17 cellular contexts compared by ENCODE assay signal in the genomic region with DNA sequence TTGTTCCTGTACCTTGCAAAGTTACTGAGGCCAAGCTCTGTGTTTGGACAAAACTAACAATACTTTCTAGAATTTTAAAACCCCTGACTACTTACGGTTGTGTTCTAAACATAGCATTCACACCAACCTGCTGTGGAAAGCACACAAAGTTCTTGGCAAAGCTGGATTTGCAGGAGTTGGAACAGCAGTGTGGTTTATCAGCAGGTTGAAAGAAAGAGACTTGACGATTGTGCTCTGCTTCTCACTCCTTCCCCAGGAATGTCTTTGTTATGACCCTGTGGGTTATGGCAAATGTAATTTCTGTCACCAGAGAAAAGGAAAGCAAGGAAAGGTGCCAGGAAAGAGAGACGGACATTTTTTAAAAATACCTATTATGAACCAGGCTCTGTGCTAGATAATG.
DNase-seq lines count a peak whose midpoint lies in the region; ATAC-seq and TF ChIP-seq lines count a peak whose summit lies in the region.
"Had no signal": no experiment of that assay in that cellular context is flagged by ENCODE, and none has a peak within 500 bp of the region (broad histone marks: within the 10 kb centered on the region; RNA-seq: fewer than 3 reads in every experiment).

No MANE protein-coding gene starts in this region.

- no peaks in the 10 kb centered on the region for H3K36me3 Mint-ChIP-seq in type B pancreatic cell

- intact Hi-C loops in Panc1 (cut with micrococcal nuclease; ENCODE audit: unreplicated experiment) (no loop called here), stomach (cut with DNase I; ENCODE audit: low total_unique reads) (no loop called here)

- no peak overlapping the region for H3K4me3 Mint-ChIP-seq in type B pancreatic cell
- H3K4me3 Mint-ChIP-seq: B cell; central memory CD8-positive, alpha-beta T cell; naive B cell had no signal

- TF ChIP-seq EP300 in gastroesophageal sphincter (IDR thresholded peaks at IDR 0.05) (peak; percentile 96), stomach (IDR thresholded peaks at IDR 0.05) (peak; percentile 71)

- in situ Hi-C loops in Panc1 (cut with HindIII; ENCODE audit: low pct_unique_long_range_greater_than_20kb, low sequenced_read_pairs), result no loop called here

- no TSS peak for BruUV-seq in Panc1 (replicated peaks; lab: Mats Ljungman, UMichigan)

- peaks cover 32% of the 10 kb centered on the region for H3K4me1 Mint-ChIP-seq in type B pancreatic cell (ENCODE audit: unreplicated experiment)

- TF ChIP-seq POLR2A in gastroesophageal sphincter (IDR thresholded peaks at IDR 0.05) (no peak), stomach (IDR thresholded peaks at IDR 0.05) (no peak)

- H3K4me1 ChIP-seq in Panc1 (ENCODE audit: control insufficient read depth, insufficient read depth, low read length) (peaks cover 20% of the 10 kb centered on the region), gastroesophageal sphincter (peaks cover 8 to 85% (median 53%) of the 10 kb centered on the region in 3 donors), muscle layer of colon (ENCODE audit: insufficient read depth, low read length) (peaks cover 82% of the 10 kb centered on the region), stomach (peaks cover 4 to 31% (median 16%) of the 10 kb centered on the region in 4 donors)
- H3K4me1 ChIP-seq: vagina had no signal

- H3K4me3 ChIP-seq in Panc1 (ENCODE audit: low read depth in 2 of 2, low read length in 2 of 2) (peak overlapping the region in 1 of 2 experiments; percentile 4; a peak in 2 of 4 replicates), gastroesophageal sphincter (no peak overlapping the region), muscle layer of colon (ENCODE audit: low read depth in 1 of 2, low read length in 2 of 2) (peak overlapping the region in 1 of 2 donors; percentile 15), stomach (no peak overlapping the region)
- H3K4me3 ChIP-seq: vagina had no signal

- H3K9ac ChIP-seq in muscle layer of colon (ENCODE audit: low read length), result no peak overlapping the region

- POLR2A ChIA-PET in Panc1 (lab: Charles Lee), result no interaction called here

- peaks cover 3% of the 10 kb centered on the region for H3K27me3 Mint-ChIP-seq in type B pancreatic cell
- H3K27me3 Mint-ChIP-seq: B cell; central memory CD8-positive, alpha-beta T cell; naive B cell had no signal

- H3K9me3 Mint-ChIP-seq in type B pancreatic cell, result peaks cover 11% of the 10 kb centered on the region
- H3K9me3 Mint-ChIP-seq: central memory CD8-positive, alpha-beta T cell had no signal

- H3K9me3 ChIP-seq in Panc1 (ENCODE audit: control insufficient read depth, insufficient read depth, low read depth, low read length) (no peaks in the 10 kb centered on the region), gastroesophageal sphincter (no peaks in the 10 kb centered on the region), muscle layer of colon (ENCODE audit: low read length) (no peaks in the 10 kb centered on the region), stomach (no peaks in the 10 kb centered on the region)
- H3K9me3 ChIP-seq: vagina had no signal

- H3K27ac Mint-ChIP-seq in type B pancreatic cell, result no peak overlapping the region
- H3K27ac Mint-ChIP-seq: B cell, naive B cell had no signal

- CTCF ChIA-PET in Panc1 (lab: Charles Lee), result no interaction called here

- H3K27me3 ChIP-seq in Panc1 (ENCODE audit: control insufficient read depth, insufficient read depth, low read length), result no peaks in the 10 kb centered on the region
- H3K27me3 ChIP-seq in gastroesophageal sphincter, result no peaks in the 10 kb centered on the region
- no peaks in the 10 kb centered on the region for H3K27me3 ChIP-seq in muscle layer of colon (ENCODE audit: control insufficient read depth in 1 of 2, insufficient read depth in 2 of 2, low read length in 2 of 2)
- H3K27me3 ChIP-seq in stomach, result no peaks in the 10 kb centered on the region
- H3K27me3 ChIP-seq: vagina had no signal

- WGBS in gastroesophageal sphincter (ENCODE audit: low coverage in 1 of 2), 2 donors, result 20 to 38% methylated on average over 3 of the region's 3 CpGs
- 27 to 45% (median 33%) methylated on average over 3 of the region's 3 CpGs for WGBS in stomach, 5 donors

- DNase-seq in Panc1 (ENCODE audit: low read depth, low spot score) (peak; percentile 7), stomach (peak; percentile 63), ecto neural progenitor cell (ENCODE audit: low spot score) (no peak), type B pancreatic cell (ENCODE audit: extremely low spot score, unreplicated experiment) (no peak)
- DNase-seq: activated gamma-delta T cell; MM.1S; naive B cell; NCI-H2107; NK-92 treated with Interleukin-12 subunit alpha and Interleukin-12 subunit beta, amount 100 ng/mL, for 24 hours had no signal

- ATAC-seq in Panc1, result peak; percentile 58; the same call in 1 of the 2 replicates
- peak; percentile 88 for ATAC-seq in gastroesophageal sphincter
- no peak for ATAC-seq in GM19452 (IDR thresholded peaks at IDR 0.05; ENCODE audit: unreplicated experiment)
- no peak for ATAC-seq in GM21528 (IDR thresholded peaks at IDR 0.05; ENCODE audit: low FRiP score, unreplicated experiment)

- TF ChIP-seq CTCF in Panc1 (IDR thresholded peaks at IDR 0.05), result no peak
- no peak for TF ChIP-seq CTCF in gastroesophageal sphincter (IDR thresholded peaks at IDR 0.05)
- no peak for TF ChIP-seq CTCF in stomach (IDR thresholded peaks at IDR 0.05)
- TF ChIP-seq CTCF in type B pancreatic cell (conservative IDR thresholded peaks at IDR 0.05), result no peak

- no peaks in the 10 kb centered on the region; the same call in 1 of the 2 replicates for H3K36me3 ChIP-seq in Panc1 (ENCODE audit: control insufficient read depth, insufficient read depth, low read length)
- H3K36me3 ChIP-seq in gastroesophageal sphincter, result no peaks in the 10 kb centered on the region
- no peaks in the 10 kb centered on the region for H3K36me3 ChIP-seq in muscle layer of colon (ENCODE audit: insufficient read depth, low read length)
- H3K36me3 ChIP-seq in stomach, result no peaks in the 10 kb centered on the region
- H3K36me3 ChIP-seq: vagina had no signal

- peak overlapping the region; percentile 69 for H3K27ac ChIP-seq in Panc1 (ENCODE audit: low read length)
- H3K27ac ChIP-seq in gastroesophageal sphincter, result peak overlapping the region; percentile 80 to 99 (median 84)
- H3K27ac ChIP-seq in muscle layer of colon (ENCODE audit: low read depth, low read length), result peak overlapping the region; percentile 84
- H3K27ac ChIP-seq in stomach, result peak overlapping the region; percentile 30 to 84 (median 61)
- H3K27ac ChIP-seq: HL-60 had no signal

Comparison
In these comparisons a context has a peak if more than half of its experiments do, and no peak if none do; other contexts are left out.
1. ATAC-seq: peak in Panc1 (single experiment) and gastroesophageal sphincter (single experiment); none in GM19452 (single experiment) and GM21528 (single experiment).
2. DNase-seq: peak in Panc1 (single experiment) and stomach (single experiment); none in ecto neural progenitor cell (single experiment) and type B pancreatic cell (single experiment).
3. Peak in every context shown above with its lines, with median percentiles within 50 percentile points of each other: H3K27ac ChIP-seq.